In genomic region chr16:86519649-86520316, GRCh38 we compare ENCODE assay signal across 8 cellular contexts. TPM values are rescaled to one million over a fixed set of nuclear protein-coding genes. Genes with fewer than 3 reads are reported as not detected.
DNase-seq lines count a peak whose midpoint lies in the region; TF ChIP-seq lines count a peak whose summit lies in the region.

No MANE protein-coding gene starts in this region.

- BruUV-seq in A673 (replicated peaks; lab: Mats Ljungman, UMichigan) = no TSS peak

- no peaks in the 10 kb centered on the region for H4K20me1 ChIP-seq in osteoblast (ENCODE audit: insufficient read depth, low read length)

- no peaks in the 10 kb centered on the region for H3K9me3 Mint-ChIP-seq in type B pancreatic cell

- H3K4me1 ChIP-seq in A673 (ENCODE audit: insufficient read depth, low read length, poor library complexity, severe bottlenecking) = no peaks in the 10 kb centered on the region
- peaks cover 9% of the 10 kb centered on the region for H3K4me1 ChIP-seq in osteoblast (ENCODE audit: insufficient read depth, low read length)

- no peaks in the 10 kb centered on the region for H3K36me3 Mint-ChIP-seq in type B pancreatic cell

- POLR2A ChIA-PET in A673 (lab: Charles Lee; ENCODE audit: low non-redundant PET) = no interaction called here

- H3K79me2 ChIP-seq in osteoblast (ENCODE audit: insufficient read depth, low read length) = no peaks in the 10 kb centered on the region

- H3K27me3 Mint-ChIP-seq in type B pancreatic cell = peaks cover 83% of the 10 kb centered on the region

- TF ChIP-seq CTCF in A673 (conservative IDR thresholded peaks at IDR 0.05; ENCODE audit: low read depth, low read length) = peak; percentile 89
- TF ChIP-seq CTCF in GM12873 (IDR thresholded peaks at IDR 0.05; ENCODE audit: insufficient read depth, low read depth, low read length, missing control alignments) = peak; percentile 89
- peak; percentile 92 for TF ChIP-seq CTCF in osteoblast (IDR thresholded peaks at IDR 0.05; ENCODE audit: extremely low read depth, low read depth, low read length)
- peak; percentile 97 for TF ChIP-seq CTCF in type B pancreatic cell (conservative IDR thresholded peaks at IDR 0.05)

- no peak overlapping the region for H2AFZ ChIP-seq in osteoblast (ENCODE audit: low read length)

- intact Hi-C loops in A673 (cut with micrococcal nuclease; ENCODE audit: unreplicated experiment) = loop anchor here (5.0 kb wide), 1 partner anchor 702 kb away; no protein-coding TSS in a partner anchor

- no peaks in the 10 kb centered on the region for H3K4me1 Mint-ChIP-seq in type B pancreatic cell (ENCODE audit: unreplicated experiment)

- H3K27me3 ChIP-seq in A673 (replicated peaks; ENCODE audit: insufficient read depth, low read depth, low read length, poor library complexity) (peaks cover 97% of the 10 kb centered on the region), osteoblast (ENCODE audit: insufficient read depth, low read length) (peaks cover 88% of the 10 kb centered on the region)

- H3K27ac ChIP-seq in A673 (ENCODE audit: low read depth, low read length, poor library complexity, severe bottlenecking) (no peak overlapping the region), osteoblast (ENCODE audit: low read depth, low read length) (no peak overlapping the region)

- no peak overlapping the region for H3K4me3 ChIP-seq in A673 (ENCODE audit: low read depth, low read length, poor library complexity, severe bottlenecking)
- H3K4me3 ChIP-seq in osteoblast (ENCODE audit: insufficient read depth, low read length) = peak overlapping the region; percentile 40

- H3K4me3 Mint-ChIP-seq in type B pancreatic cell = no peak overlapping the region

- H3K27ac Mint-ChIP-seq in type B pancreatic cell = no peak overlapping the region

- DNase-seq in A673 (ENCODE audit: low spot score) (peak; percentile 60), OCI-M1 (lab: John Stamatoyannopoulos, UW) (peak; percentile 69), fibroblast of peridontal ligament (ENCODE audit: extremely low read depth) (peak; percentile 75), osteoblast (ENCODE audit: insufficient read length, low spot score, missing footprints) (peak; percentile 97), type B pancreatic cell (ENCODE audit: extremely low spot score, unreplicated experiment) (no peak), NCI-H1048 (lab: John Stamatoyannopoulos, UW) (no peak)
- DNase-seq in activated T-helper 1 cell treated with anti-CD3 and anti-CD28 coated beads, Interleukin-2, amount 50 U/mL, for 16 hours (ENCODE audit: low read depth in 1 of 2, low spot score in 1 of 2) = peak; percentile 22 to 37

- H3K9me3 ChIP-seq in A673 (ENCODE audit: low read depth, low read length, poor library complexity, severe bottlenecking) (no peaks in the 10 kb centered on the region), osteoblast (ENCODE audit: low read depth, low read length) (no peaks in the 10 kb centered on the region)

- CTCF ChIA-PET in A673 (lab: Charles Lee) = no interaction called here

- peak overlapping the region; percentile 80 for H3K4me2 ChIP-seq in osteoblast (ENCODE audit: insufficient read depth, low read length)

- H3K36me3 ChIP-seq in A673 (ENCODE audit: insufficient read depth, low read length, poor library complexity, severe bottlenecking) = no peaks in the 10 kb centered on the region
- no peaks in the 10 kb centered on the region for H3K36me3 ChIP-seq in osteoblast (ENCODE audit: insufficient read depth, low read length)

RNA-seq across cellular contexts. Expression of gene FOXF1, which starts 9.5 kb away (rescaled TPM):
- not detected in 2 replicates for total RNA-seq in A673 (2021)
- not detected in 2 replicates for total RNA-seq in osteoblast
- total RNA-seq in type B pancreatic cell (ENCODE audit: low replicate concordance) = 0.48 and 3.4 TPM in 2 replicates

RNA-seq across cellular contexts. Expression of gene MTHFSD, which starts 35.3 kb away (rescaled TPM):
- total RNA-seq in A673 (2021) = 26.5 and 27.5 TPM in 2 replicates
- total RNA-seq in osteoblast = 18.5 and 20.3 TPM in 2 replicates
- 18.2 and 20.2 TPM in 2 replicates for total RNA-seq in type B pancreatic cell (ENCODE audit: low replicate concordance)

RNA-seq across cellular contexts. Expression of gene FOXC2, which starts 46.8 kb away (rescaled TPM):
- total RNA-seq in A673 (2021) = 0.13 and 0.34 TPM in 2 replicates
- 2.2 and 2.4 TPM in 2 replicates for total RNA-seq in osteoblast
- 5.5 and 11.3 TPM in 2 replicates for total RNA-seq in type B pancreatic cell (ENCODE audit: low replicate concordance)

RNA-seq across cellular contexts. Expression of gene FOXL1, which starts 58.6 kb away (rescaled TPM):
- total RNA-seq in A673 (2021) (0.13 and 0.20 TPM in 2 replicates), osteoblast (2.5 and 3.2 TPM in 2 replicates), type B pancreatic cell (ENCODE audit: low replicate concordance) (1.5 and 2.2 TPM in 2 replicates)

Comparison
In these comparisons a context has a peak if more than half of its experiments do, and no peak if none do; other contexts are left out.
1. DNase-seq: peak in A673 (single experiment), OCI-M1 (single experiment), activated T-helper 1 cell treated with anti-CD3 and anti-CD28 coated beads, Interleukin-2, amount 50 U/mL, for 16 hours (2 of 2), fibroblast of peridontal ligament (single experiment) and osteoblast (single experiment); none in type B pancreatic cell (single experiment) and NCI-H1048 (single experiment).
2. Peak in every context shown above with its lines, with median percentiles within 50 percentile points of each other: CTCF ChIP-seq.